ENCODE assay signal across 26 cellular contexts in the genomic region with DNA sequence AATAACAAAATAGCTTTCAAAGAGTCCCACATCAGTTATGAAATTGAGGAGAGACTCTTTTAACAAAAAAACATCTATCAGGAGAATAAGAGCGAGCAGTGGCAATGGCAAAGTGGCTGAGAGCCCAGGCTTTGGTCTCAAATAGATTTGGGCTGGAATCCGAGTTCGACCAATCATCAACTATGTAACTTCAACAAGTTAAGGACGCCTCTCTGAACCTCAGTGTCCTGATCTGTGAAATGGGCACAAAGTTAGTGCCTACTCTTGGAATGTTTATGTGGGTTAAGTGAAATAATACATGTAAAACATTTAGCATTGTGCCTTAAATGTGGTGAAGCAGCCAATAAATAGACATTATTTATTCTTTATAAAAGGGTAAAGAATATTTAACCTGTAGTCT. TPM values are rescaled to one million over a fixed set of nuclear protein-coding genes. Genes with fewer than 3 reads are reported as not detected.
A peak's percentile ranks its signal among the peaks of the same experiment; 100 is the strongest.
DNase-seq lines count a peak whose midpoint lies in the region; ATAC-seq, FAIRE-seq and TF ChIP-seq lines count a peak whose summit lies in the region.
"Had no signal": no experiment of that assay in that cellular context is flagged by ENCODE, and none has a peak within 500 bp of the region (broad histone marks: within the 10 kb centered on the region; RNA-seq: fewer than 3 reads in every experiment).

No MANE protein-coding gene starts in this region.

- H3K9me3 Mint-ChIP-seq in activated naive CD8-positive, alpha-beta T cell (ENCODE audit: low read depth) = no peaks in the 10 kb centered on the region
- no peaks in the 10 kb centered on the region for H3K9me3 Mint-ChIP-seq in activated naive CD8-positive, alpha-beta T cell treated with anti-CD3 and anti-CD28 coated beads for 36 hours
- no peaks in the 10 kb centered on the region for H3K9me3 Mint-ChIP-seq in osteocyte (ENCODE audit: unreplicated experiment)
- H3K9me3 Mint-ChIP-seq: CD4-positive, CD25-positive, alpha-beta regulatory T cell; CD8-positive, alpha-beta T cell had no signal

- no peak for DNase-seq in activated naive CD8-positive, alpha-beta T cell treated with anti-CD3 and anti-CD28 coated beads for 36 hours
- DNase-seq in HepG2 (ENCODE audit: low spot score) (no peak), right lobe of liver (no peak), osteocyte (ENCODE audit: extremely low spot score, unreplicated experiment) (no peak), vagina (ENCODE audit: extremely low spot score in 2 of 2) (no peak), sciatic nerve (ENCODE audit: low spot score) (no peak), suprapubic skin (ENCODE audit: low spot score in 2 of 2) (no peak)
- DNase-seq: CD4-positive, CD25-positive, alpha-beta regulatory T cell; CD8-positive, alpha-beta T cell; DMS 273 treated with DMSO at 0.1 percent for 48 hours; DMS79; EL; GDM1; GM23248; H7; HCEC 1CT had no signal

- TF ChIP-seq EP300 in HepG2 (IDR thresholded peaks at IDR 0.05; ENCODE audit: low read depth in 2 of 2, low read length in 2 of 2) (no peak), HepG2 (CRISPR knock-in tag; IDR thresholded peaks at IDR 0.05; ENCODE audit: borderline replicate concordance) (no peak), suprapubic skin (IDR thresholded peaks at IDR 0.05) (no peak)

- H3K4me1 ChIP-seq in HepG2 (ENCODE audit: insufficient read depth, low read length) (no peaks in the 10 kb centered on the region), right lobe of liver (peaks cover 0 to 17% (median 3%) of the 10 kb centered on the region in 4 donors), vagina (peaks cover 16% of the 10 kb centered on the region), suprapubic skin (no peaks in the 10 kb centered on the region)

- no peaks in the 10 kb centered on the region for H3K4me1 Mint-ChIP-seq in activated naive CD8-positive, alpha-beta T cell (ENCODE audit: low read depth)
- no peaks in the 10 kb centered on the region for H3K4me1 Mint-ChIP-seq in activated naive CD8-positive, alpha-beta T cell treated with anti-CD3 and anti-CD28 coated beads for 36 hours
- H3K4me1 Mint-ChIP-seq in osteocyte (ENCODE audit: unreplicated experiment) = peaks cover 13% of the 10 kb centered on the region
- H3K4me1 Mint-ChIP-seq: B cell had no signal

- no peak overlapping the region for H2AFZ ChIP-seq in HepG2 (ENCODE audit: low read length)
- H2AFZ ChIP-seq: GM23248 had no signal

- peaks cover 15 to 45% of the 10 kb centered on the region in 2 experiments for H3K36me3 ChIP-seq in HepG2 (replicated peaks in 1 of 2; ENCODE audit: control insufficient read depth in 1 of 2, insufficient read depth in 2 of 2, low read length in 2 of 2)
- peaks cover 0 to 4% (median 0%) of the 10 kb centered on the region in 4 donors for H3K36me3 ChIP-seq in right lobe of liver
- peaks cover 0 to 23% of the 10 kb centered on the region in 2 donors for H3K36me3 ChIP-seq in vagina
- peaks cover 24% of the 10 kb centered on the region for H3K36me3 ChIP-seq in suprapubic skin

- POLR2A ChIA-PET in HepG2 (lab: Yijun Ruan, JAX) = interaction anchor here (1.7 kb wide), 1 partner anchor 137 kb away, joined by 4 read pairs; no protein-coding TSS in a partner anchor

- H3K4me3 Mint-ChIP-seq in activated naive CD8-positive, alpha-beta T cell = no peak overlapping the region
- H3K4me3 Mint-ChIP-seq in activated naive CD8-positive, alpha-beta T cell treated with anti-CD3 and anti-CD28 coated beads for 36 hours = no peak overlapping the region
- no peak overlapping the region for H3K4me3 Mint-ChIP-seq in osteocyte (ENCODE audit: unreplicated experiment)
- H3K4me3 Mint-ChIP-seq: B cell; CD4-positive, CD25-positive, alpha-beta regulatory T cell; CD8-positive, alpha-beta T cell had no signal

- no peak for FAIRE-seq in HepG2 (lab: Jason Lieb, UNC)
- FAIRE-seq: A204.1, D721Med, GM12878, GM19239, H1 had no signal

- ATAC-seq in HepG2 (no peak), right lobe of liver (no peak), sciatic nerve (no peak)
- ATAC-seq: CD8-positive, alpha-beta T cell; GM12878 had no signal

- no peak overlapping the region for H3K9ac ChIP-seq in HepG2 (ENCODE audit: insufficient read depth, low read depth, low read length)
- H3K9ac ChIP-seq: BLaER1, GM23248 had no signal

- H3K4me2 ChIP-seq in HepG2 (ENCODE audit: low read depth, low read length) = no peak overlapping the region
- H3K4me2 ChIP-seq: BLaER1 had no signal

- no peaks in the 10 kb centered on the region for H3K27me3 ChIP-seq in HepG2 (ENCODE audit: control insufficient read depth in 1 of 2, insufficient read depth in 2 of 2, low read length in 2 of 2)
- no peaks in the 10 kb centered on the region for H3K27me3 ChIP-seq in right lobe of liver
- H3K27me3 ChIP-seq in vagina = no peaks in the 10 kb centered on the region
- no peaks in the 10 kb centered on the region for H3K27me3 ChIP-seq in suprapubic skin
- H3K27me3 ChIP-seq: BLaER1 had no signal

- 95% methylated on average over 4 of the region's 4 CpGs for WGBS in HepG2 (ENCODE audit: low lambda C conversion rate)
- 82% methylated on average over 4 of the region's 4 CpGs for WGBS in right lobe of liver (ENCODE audit: insufficient coverage, low coverage, low lambda C conversion rate, missing lambda C conversion rate)
- WGBS in suprapubic skin = 72% methylated on average over 4 of the region's 4 CpGs

- no peak for TF ChIP-seq POLR2A in HepG2 (IDR thresholded peaks at IDR 0.05; ENCODE audit: insufficient read depth in 1 of 2, low read depth in 2 of 2, low read length in 2 of 2)
- no peak for TF ChIP-seq POLR2A in right lobe of liver (IDR thresholded peaks at IDR 0.05)
- no peak for TF ChIP-seq POLR2A in vagina (IDR thresholded peaks at IDR 0.05)
- TF ChIP-seq POLR2A in suprapubic skin (IDR thresholded peaks at IDR 0.05) = no peak

- no peaks in the 10 kb centered on the region for H3K27me3 Mint-ChIP-seq in activated naive CD8-positive, alpha-beta T cell
- H3K27me3 Mint-ChIP-seq in activated naive CD8-positive, alpha-beta T cell treated with anti-CD3 and anti-CD28 coated beads for 36 hours = no peaks in the 10 kb centered on the region
- no peaks in the 10 kb centered on the region for H3K27me3 Mint-ChIP-seq in osteocyte (ENCODE audit: unreplicated experiment)
- H3K27me3 Mint-ChIP-seq: CD4-positive, CD25-positive, alpha-beta regulatory T cell had no signal

- TF ChIP-seq CTCF in HepG2 (CRISPR knock-in tag; IDR thresholded peaks at IDR 0.05) (no peak), right lobe of liver (IDR thresholded peaks at IDR 0.05) (no peak), osteocyte (IDR thresholded peaks at IDR 0.05) (no peak), vagina (IDR thresholded peaks at IDR 0.05) (no peak), suprapubic skin (IDR thresholded peaks at IDR 0.05) (no peak)

- intact Hi-C loops in HepG2 (cut with micrococcal nuclease; ENCODE audit: unreplicated experiment) = loop anchor here (5.0 kb wide), 1 partner anchor 136 kb away; the partner anchor contains the start of gene BCAR1
- intact Hi-C loops in right lobe of liver (cut with DNase I) = loop anchor here (5.0 to 10.0 kb wide), 2 partner anchors 153 to 156 kb away; no protein-coding TSS in a partner anchor
- intact Hi-C loops in vagina (cut with DNase I) = loop anchor here (5.0 to 10.0 kb wide), 2 partner anchors 83 to 151 kb away; no protein-coding TSS in a partner anchor
- intact Hi-C loops in sciatic nerve (cut with DNase I) = loop anchor here (10.0 kb wide), 1 partner anchor 153 kb away; no protein-coding TSS in a partner anchor

- H3K4me3 ChIP-seq in HepG2 (replicated peaks in 1 of 3; ENCODE audit: insufficient read depth in 1 of 3, low read depth in 2 of 3, low read length in 3 of 3) (no peak overlapping the region), right lobe of liver (no peak overlapping the region), vagina (no peak overlapping the region), suprapubic skin (no peak overlapping the region)
- H3K4me3 ChIP-seq: BLaER1, GM12878, GM23248 had no signal

- no peaks in the 10 kb centered on the region for H3K79me2 ChIP-seq in HepG2 (ENCODE audit: insufficient read depth, low read length)

- 0 out of 2 replicates have a peak, but pooled peaks cover 5% of the 10 kb centered on the region for H4K20me1 ChIP-seq in HepG2 (ENCODE audit: insufficient read depth, low read length)

- no peak overlapping the region for H3K27ac ChIP-seq in HepG2 (ENCODE audit: extremely low read length, insufficient read depth, low read length)
- no peak overlapping the region for H3K27ac ChIP-seq in right lobe of liver
- H3K27ac ChIP-seq in vagina = peak overlapping the region; percentile 10
- no peak overlapping the region for H3K27ac ChIP-seq in suprapubic skin
- H3K27ac ChIP-seq: 22Rv1, BLaER1, C4-2B, GM23248 had no signal

- CTCF ChIA-PET in HepG2 (lab: Yijun Ruan, JAX; ENCODE audit: low intra/inter-chr PET ratio, low total read pairs) = no interaction called here

- H3K36me3 Mint-ChIP-seq in activated naive CD8-positive, alpha-beta T cell = peaks cover 7% of the 10 kb centered on the region
- H3K36me3 Mint-ChIP-seq in activated naive CD8-positive, alpha-beta T cell treated with anti-CD3 and anti-CD28 coated beads for 36 hours = peaks cover 8% of the 10 kb centered on the region
- H3K36me3 Mint-ChIP-seq in osteocyte (ENCODE audit: unreplicated experiment) = peaks cover 16% of the 10 kb centered on the region

- BruUV-seq in HepG2 (replicated peaks; lab: Mats Ljungman, UMichigan) = no TSS peak

- no peak for TF ChIP-seq RAD21 in HepG2 (CRISPR knock-in tag; IDR thresholded peaks at IDR 0.05)

- in situ Hi-C loops in HepG2 (cut with HindIII; ENCODE audit: extremely low pct_ligation_motif_present, low pct_unique_long_range_greater_than_20kb) = loop anchor here (5.0 kb wide), 1 partner anchor 191 kb away; no protein-coding TSS in a partner anchor

- H3K9me3 ChIP-seq in HepG2 (ENCODE audit: low read length) = no peaks in the 10 kb centered on the region
- H3K9me3 ChIP-seq in right lobe of liver = no peaks in the 10 kb centered on the region
- no peaks in the 10 kb centered on the region for H3K9me3 ChIP-seq in vagina
- no peaks in the 10 kb centered on the region for H3K9me3 ChIP-seq in suprapubic skin
- H3K9me3 ChIP-seq: BLaER1 had no signal

- peak overlapping the region; percentile 54 for H3K27ac Mint-ChIP-seq in activated naive CD8-positive, alpha-beta T cell
- no peak overlapping the region for H3K27ac Mint-ChIP-seq in activated naive CD8-positive, alpha-beta T cell treated with anti-CD3 and anti-CD28 coated beads for 36 hours
- H3K27ac Mint-ChIP-seq in osteocyte (ENCODE audit: unreplicated experiment) = peak overlapping the region; percentile 34
- H3K27ac Mint-ChIP-seq: B cell; CD8-positive, alpha-beta T cell had no signal

RNA-seq across cellular contexts. Expression of gene CFDP1, which starts 45.4 kb away (rescaled TPM):
- 10 to 100 TPM; 35.8 to 36.8 TPM for total RNA-seq in activated naive CD8-positive, alpha-beta T cell treated with anti-CD3 and anti-CD28 coated beads for 36 hours
- total RNA-seq in HepG2 (2016; rRNA removed; fragmentation: Illumina TruSeq; extraction: Trizol) (153 and 198 TPM in 2 replicates), right lobe of liver (10 to 100 TPM; 23.9 to 43.3 (median 36.0) TPM), osteocyte (62.4 and 65.6 TPM in 2 replicates), vagina (45.7 TPM), sciatic nerve (73.7 TPM), suprapubic skin (10 to 100 TPM; 36.7 to 81.4 (median 48.2) TPM)
- total RNA-seq in HepG2 (2016; cell fraction: cytosol; rRNA removed; fragmentation: Illumina TruSeq; extraction: Trizol; ENCODE audit: low read depth) = 62.1 and 75.2 TPM in 2 replicates
- 158 and 200 TPM in 2 replicates for total RNA-seq in HepG2 (2016; cell fraction: insoluble cytoplasmic fraction; rRNA removed; fragmentation: Illumina TruSeq; extraction: Trizol)
- 94.4 and 95.7 TPM in 2 replicates for total RNA-seq in HepG2 (2016; cell fraction: membrane; rRNA removed; fragmentation: Illumina TruSeq; extraction: Trizol)
- 114 and 122 TPM in 2 replicates for total RNA-seq in HepG2 (2016; cell fraction: nucleus; rRNA removed; fragmentation: Illumina TruSeq; extraction: Trizol)
- polyA plus RNA-seq in HepG2 (2011; rRNA removed) = 59.8 and 78.6 TPM in 2 replicates
- polyA plus RNA-seq in HepG2 (2011; cell fraction: cytosol; rRNA removed) = 47.6 and 66.3 TPM in 2 replicates
- 20.8 and 33.7 TPM in 2 replicates for polyA plus RNA-seq in HepG2 (2011; cell fraction: nucleus; rRNA removed)
- polyA plus RNA-seq in HepG2 (2012) = 118 and 187 TPM in 2 replicates
- polyA plus RNA-seq in HepG2 (2016; cell fraction: cytosol; fragmentation: Illumina TruSeq; extraction: Trizol; ENCODE audit: low read depth) = 54.9 and 57.9 TPM in 2 replicates
- 250 and 275 TPM in 2 replicates for polyA plus RNA-seq in HepG2 (2016; cell fraction: insoluble cytoplasmic fraction; fragmentation: Illumina TruSeq; extraction: Trizol; ENCODE audit: low read depth)
- polyA plus RNA-seq in HepG2 (2016; cell fraction: membrane; fragmentation: Illumina TruSeq; extraction: Trizol; ENCODE audit: low read depth) = 82.6 and 88.7 TPM in 2 replicates
- 118 and 119 TPM in 2 replicates for polyA plus RNA-seq in HepG2 (2016; cell fraction: nucleus; fragmentation: Illumina TruSeq; extraction: Trizol; ENCODE audit: insufficient read depth, low read depth)
- polyA minus RNA-seq in HepG2 (2011; rRNA and poly(A)+ RNA removed; ENCODE audit: low replicate concordance) = 11.4 and 17.2 TPM in 2 replicates
- 30.3 and 32.7 TPM in 2 replicates for polyA minus RNA-seq in HepG2 (2011; cell fraction: cytosol; rRNA and poly(A)+ RNA removed)
- polyA minus RNA-seq in HepG2 (2011; cell fraction: nucleus; rRNA and poly(A)+ RNA removed) = 95.4 and 106 TPM in 2 replicates
